In the genomic region with DNA sequence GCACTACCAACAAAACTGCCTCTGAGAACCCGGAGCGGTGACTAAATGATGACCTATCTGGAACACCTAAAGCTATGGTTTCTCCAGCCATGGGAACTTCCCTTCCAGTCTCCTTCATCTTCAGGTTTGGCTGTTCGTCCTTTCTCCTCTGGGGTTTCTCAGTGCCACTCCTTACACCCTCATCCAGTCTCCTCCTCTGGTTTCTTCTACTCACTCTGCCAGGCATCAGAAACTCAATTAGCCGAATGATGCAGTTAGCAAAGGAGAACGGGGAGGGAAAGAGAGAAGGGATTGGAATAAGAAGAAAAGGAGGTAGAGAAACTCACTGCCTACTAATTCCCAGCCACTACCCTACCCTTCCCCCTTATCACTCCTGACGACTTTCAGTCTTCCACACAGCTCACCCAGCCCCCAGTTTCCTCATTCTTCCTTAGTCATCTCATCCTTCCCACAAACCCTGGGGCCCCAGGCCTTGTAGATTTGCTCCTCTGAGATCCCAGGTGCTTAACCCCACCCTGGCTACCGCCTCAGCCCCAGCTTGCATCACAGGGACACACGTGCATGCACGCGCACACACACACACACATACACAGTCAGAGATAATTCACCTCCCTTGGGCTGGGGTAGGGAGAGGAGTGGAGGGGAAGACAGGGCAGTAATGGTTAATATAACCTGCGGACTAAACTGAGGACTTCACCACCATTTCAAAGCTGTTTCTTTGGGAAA, we compare ENCODE assay signal across 8 cellular contexts. TPM values are rescaled to one million over a fixed set of nuclear protein-coding genes. Genes with fewer than 3 reads are reported as not detected.
DNase-seq lines count a peak whose midpoint lies in the region; ATAC-seq lines count a peak whose summit lies in the region.

No MANE protein-coding gene starts in this region.

- no peaks in the 10 kb centered on the region for H3K9me3 ChIP-seq in esophagus (ENCODE audit: control insufficient read depth in 2 of 2, insufficient read depth in 1 of 2, low read depth in 1 of 2, low read length in 1 of 2)
- H3K9me3 ChIP-seq in neuronal stem cell (replicated peaks in 1 of 2; ENCODE audit: control insufficient read depth in 2 of 2, insufficient read depth in 1 of 2, low read depth in 1 of 2, low read length in 2 of 2), result no peaks in the 10 kb centered on the region

- H3K4me3 ChIP-seq in esophagus (ENCODE audit: low read depth in 1 of 2, low read length in 2 of 2), result no peak overlapping the region
- H3K4me3 ChIP-seq in neuronal stem cell (ENCODE audit: low read length in 2 of 2), result peak overlapping the region in 1 of 2 donors; percentile 48

- H2AFZ ChIP-seq in neuronal stem cell (ENCODE audit: low read length), result no peak overlapping the region

- no peak overlapping the region for H4K91ac ChIP-seq in neuronal stem cell (ENCODE audit: low read depth, low read length, poor library complexity)

- H3K4ac ChIP-seq in neuronal stem cell (ENCODE audit: low read length), result no peak overlapping the region

- H2BK120ac ChIP-seq in neuronal stem cell (ENCODE audit: low read depth, low read length), result no peak overlapping the region

- no peaks in the 10 kb centered on the region for H3K36me3 ChIP-seq in esophagus (ENCODE audit: control insufficient read depth in 2 of 2, insufficient read depth in 2 of 2, low read length in 1 of 2)
- peaks cover 3 to 43% of the 10 kb centered on the region in 2 donors for H3K36me3 ChIP-seq in neuronal stem cell (replicated peaks in 1 of 2; ENCODE audit: control insufficient read depth in 2 of 2, insufficient read depth in 2 of 2, low read length in 2 of 2)

- no peak overlapping the region for H2BK15ac ChIP-seq in neuronal stem cell (ENCODE audit: low read length)

- H4K8ac ChIP-seq in neuronal stem cell (ENCODE audit: low read depth, low read length), result peak overlapping the region; percentile 68

- H2BK5ac ChIP-seq in neuronal stem cell (ENCODE audit: low read length), result no peak overlapping the region

- H3K14ac ChIP-seq in neuronal stem cell (ENCODE audit: low read length), result no peak overlapping the region

- no peak overlapping the region for H3K4me2 ChIP-seq in neuronal stem cell (ENCODE audit: insufficient read depth, low read length, poor library complexity, severe bottlenecking)

- H2AK5ac ChIP-seq in neuronal stem cell (ENCODE audit: low read depth, low read length), result no peak overlapping the region

- no peak for ATAC-seq in HG03520 (IDR thresholded peaks at IDR 0.05; ENCODE audit: unreplicated experiment)

- peak overlapping the region; percentile 79 to 87 for H3K27ac ChIP-seq in esophagus (ENCODE audit: low read depth in 2 of 2, low read length in 1 of 2)
- H3K27ac ChIP-seq in neuronal stem cell (replicated peaks; ENCODE audit: low read length), result peak overlapping the region; percentile 27

- no peak overlapping the region for H3K18ac ChIP-seq in neuronal stem cell (ENCODE audit: low read length)

- H3K27me3 ChIP-seq in esophagus (ENCODE audit: control insufficient read depth in 1 of 2, insufficient read depth in 2 of 2, low read length in 2 of 2), result no peaks in the 10 kb centered on the region
- no peaks in the 10 kb centered on the region for H3K27me3 ChIP-seq in neuronal stem cell (ENCODE audit: control insufficient read depth in 3 of 3, insufficient read depth in 3 of 3, low read depth in 1 of 3, low read length in 3 of 3)

- H3K79me1 ChIP-seq in neuronal stem cell (ENCODE audit: low read depth, low read length), result no peaks in the 10 kb centered on the region

- peak overlapping the region; percentile 83 for H3K23ac ChIP-seq in neuronal stem cell (ENCODE audit: low read depth, low read length, poor library complexity)

- no peak overlapping the region for H3K9ac ChIP-seq in neuronal stem cell (ENCODE audit: low read depth, low read length, poor library complexity)

- DNase-seq in EL (peak; percentile 91), NCI-H69 (lab: John Stamatoyannopoulos, UW) (peak; percentile 31), neuronal stem cell (ENCODE audit: low spot score) (no peak), NCI-H748 treated with DMSO at 0.1 percent for 48 hours (lab: John Stamatoyannopoulos, UW) (no peak), occipital lobe (lab: John Stamatoyannopoulos, UW) (no peak), GF-D8 (lab: John Stamatoyannopoulos, UW) (no peak)

- peaks cover 0 to 4% of the 10 kb centered on the region in 2 donors for H3K4me1 ChIP-seq in esophagus (ENCODE audit: control insufficient read depth in 2 of 2, insufficient read depth in 2 of 2, low read length in 1 of 2)
- peaks cover 14 to 15% of the 10 kb centered on the region in 2 donors for H3K4me1 ChIP-seq in neuronal stem cell (ENCODE audit: control insufficient read depth in 2 of 2, insufficient read depth in 1 of 2, low read depth in 1 of 2, low read length in 2 of 2)

- H2BK12ac ChIP-seq in neuronal stem cell (ENCODE audit: low read length), result no peak overlapping the region

- 43 to 56% methylated on average over 11 of the region's 11 CpGs for WGBS in esophagus, 2 donors
- WGBS in neuronal stem cell (ENCODE audit: extremely low coverage in 2 of 2, insufficient read length in 2 of 2, insufficient replicate concordance in 1 of 2), 2 donors, result no CpG with 5 or more reads among the region's 11 CpGs

RNA-seq across cellular contexts. Expression of gene FGD6, which starts 13.0 kb away (rescaled TPM):
- polyA plus RNA-seq in esophagus, result 1 to 10 TPM; 2.2 to 2.3 TPM
- polyA plus RNA-seq in neuronal stem cell (2013, experiment 1 of 2), result 12.2 TPM
- 12.5 TPM for polyA plus RNA-seq in neuronal stem cell (2013, experiment 2 of 2)
- total RNA-seq in occipital lobe, result 21.1 TPM

RNA-seq across cellular contexts. Expression of gene VEZT, which starts 13.3 kb away (rescaled TPM):
- 10 to 100 TPM; 22.7 to 23.9 TPM for polyA plus RNA-seq in esophagus
- polyA plus RNA-seq in neuronal stem cell (2013, experiment 1 of 2), result 67.7 TPM
- polyA plus RNA-seq in neuronal stem cell (2013, experiment 2 of 2), result 67.7 TPM
- total RNA-seq in occipital lobe, result 256 TPM

Comparison
In these comparisons a context has a peak if more than half of its experiments do, and no peak if none do; other contexts are left out.
1. DNase-seq: peak in EL (single experiment) and NCI-H69 (single experiment); none in neuronal stem cell (single experiment), NCI-H748 treated with DMSO at 0.1 percent for 48 hours (single experiment), occipital lobe (single experiment) and GF-D8 (single experiment).